8 cellular contexts compared by ENCODE assay signal in the genomic region with DNA sequence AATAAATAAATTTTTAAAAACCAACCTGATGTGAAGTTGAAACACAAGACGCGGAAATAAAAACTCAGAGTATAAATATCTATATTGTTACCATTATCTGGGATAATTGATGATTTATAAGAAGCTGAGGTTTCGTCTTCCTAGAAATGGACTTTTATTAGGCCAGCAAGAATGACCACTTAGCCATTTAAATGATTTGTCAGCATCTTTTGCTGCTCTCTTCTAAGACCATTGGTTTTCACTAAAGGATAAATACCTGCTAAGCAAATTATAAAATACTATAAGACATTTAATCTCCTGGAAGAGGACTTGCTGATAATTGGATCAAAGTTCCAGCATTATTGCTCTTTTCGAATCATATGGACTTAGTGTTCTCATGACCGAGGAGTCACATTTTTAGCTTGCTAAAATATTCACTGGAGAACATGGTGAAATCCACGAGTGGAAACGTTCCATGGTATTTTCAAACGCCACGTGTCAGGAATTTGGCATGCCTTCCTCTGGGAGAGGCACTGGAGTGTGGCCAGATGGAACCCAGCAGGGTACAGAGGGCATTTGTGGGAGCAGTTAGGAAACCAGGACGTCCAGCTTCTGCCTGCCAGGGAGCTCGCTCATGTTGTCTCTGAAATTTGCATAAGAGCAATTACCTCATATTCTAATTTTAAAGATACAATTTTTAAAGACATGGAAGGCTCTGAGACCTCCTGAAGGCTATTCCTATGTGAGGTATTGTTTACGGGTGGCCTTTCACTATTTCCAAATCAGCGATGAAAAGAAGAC. TPM values are rescaled to one million over a fixed set of nuclear protein-coding genes. Genes with fewer than 3 reads are reported as not detected.
A peak's percentile ranks its signal among the peaks of the same experiment; 100 is the strongest.
DNase-seq lines count a peak whose midpoint lies in the region; ATAC-seq and TF ChIP-seq lines count a peak whose summit lies in the region.

No MANE protein-coding gene starts in this region.

- H3K23ac ChIP-seq in trophoblast cell (ENCODE audit: low read length) = no peak overlapping the region

- H3K27me3 ChIP-seq in upper lobe of right lung (no peaks in the 10 kb centered on the region), trophoblast cell (ENCODE audit: insufficient read depth, low read length) (no peaks in the 10 kb centered on the region)

- H2AFZ ChIP-seq in trophoblast cell (ENCODE audit: insufficient read depth, low read length, poor library complexity) = no peak overlapping the region

- H3K27me3 Mint-ChIP-seq in activated T-cell treated with anti-CD3 and anti-CD28 coated beads, Interleukin-2, amount 50 U/mL, for 72 hours (ENCODE audit: low read depth) = no peaks in the 10 kb centered on the region
- H3K27me3 Mint-ChIP-seq in memory B cell = no peaks in the 10 kb centered on the region

- H3K9ac ChIP-seq in trophoblast cell (ENCODE audit: low read length) = no peak overlapping the region

- H2BK12ac ChIP-seq in trophoblast cell (ENCODE audit: low read length) = no peak overlapping the region

- no peak for DNase-seq in activated T-cell treated with anti-CD3 and anti-CD28 coated beads, Interleukin-2, amount 50 U/mL, for 72 hours
- no peak for DNase-seq in activated T-cell treated with anti-CD3 and anti-CD28 coated beads, Interleukin-2, amount 50 U/mL, for 1 hour
- DNase-seq in cerebellum (ENCODE audit: low spot score) (peak; percentile 69), memory B cell (ENCODE audit: low spot score in 2 of 2) (no peak), upper lobe of right lung (peak; percentile 70), erythroblast (lab: John Stamatoyannopoulos, UW) (no peak), trophoblast cell (no peak)

- no peak overlapping the region for H3K14ac ChIP-seq in trophoblast cell (ENCODE audit: low read length)

- peaks cover 6 to 14% of the 10 kb centered on the region in 2 donors for H3K36me3 Mint-ChIP-seq in activated T-cell treated with anti-CD3 and anti-CD28 coated beads, Interleukin-2, amount 50 U/mL, for 72 hours (ENCODE audit: insufficient read depth in 2 of 2)
- peaks cover 10% of the 10 kb centered on the region for H3K36me3 Mint-ChIP-seq in memory B cell

- no peaks in the 10 kb centered on the region for H3K79me1 ChIP-seq in trophoblast cell (ENCODE audit: low read length)

- H3K4me1 Mint-ChIP-seq in activated T-cell treated with anti-CD3 and anti-CD28 coated beads, Interleukin-2, amount 50 U/mL, for 72 hours (ENCODE audit: low read depth) = peaks cover 84% of the 10 kb centered on the region
- peaks cover 42% of the 10 kb centered on the region for H3K4me1 Mint-ChIP-seq in memory B cell

- no peak overlapping the region for H4K91ac ChIP-seq in trophoblast cell (ENCODE audit: low read depth, low read length)

- H3K18ac ChIP-seq in trophoblast cell (ENCODE audit: low read length) = no peak overlapping the region

- peaks cover 3% of the 10 kb centered on the region for H3K36me3 ChIP-seq in upper lobe of right lung
- H3K36me3 ChIP-seq in trophoblast cell (ENCODE audit: control insufficient read depth in 1 of 2, insufficient read depth in 2 of 2, low read length in 2 of 2) = peaks cover 0 to 6% of the 10 kb centered on the region in 2 experiments

- no peak for TF ChIP-seq CTCF in upper lobe of right lung (IDR thresholded peaks at IDR 0.05)

- H3K4me2 ChIP-seq in trophoblast cell (ENCODE audit: low read length) = no peak overlapping the region

- H3K4me3 ChIP-seq in upper lobe of right lung (no peak overlapping the region), trophoblast cell (ENCODE audit: low read depth, low read length) (no peak overlapping the region)

- no peak overlapping the region for H2BK5ac ChIP-seq in trophoblast cell (ENCODE audit: low read depth, low read length, poor library complexity)

- H3K9me3 Mint-ChIP-seq in activated T-cell treated with anti-CD3 and anti-CD28 coated beads, Interleukin-2, amount 50 U/mL, for 72 hours = no peaks in the 10 kb centered on the region
- no peaks in the 10 kb centered on the region for H3K9me3 Mint-ChIP-seq in memory B cell

- intact Hi-C loops in upper lobe of right lung (cut with DNase I) = no loop called here

- H4K12ac ChIP-seq in trophoblast cell (ENCODE audit: low read depth, low read length) = no peak overlapping the region

- no peaks in the 10 kb centered on the region for H3K79me2 ChIP-seq in trophoblast cell (ENCODE audit: control insufficient read depth, insufficient read depth, low read length, poor library complexity)

- no peak for TF ChIP-seq POLR2A in erythroblast (IDR thresholded peaks at IDR 0.05; ENCODE audit: low read length)

- peak overlapping the region; percentile 98 for H3K27ac Mint-ChIP-seq in activated T-cell treated with anti-CD3 and anti-CD28 coated beads, Interleukin-2, amount 50 U/mL, for 72 hours
- H3K27ac Mint-ChIP-seq in memory B cell = peak overlapping the region; percentile 75

- no peak overlapping the region for H3K4ac ChIP-seq in trophoblast cell (ENCODE audit: low read depth, low read length)

- H3K4me1 ChIP-seq in upper lobe of right lung (peaks cover 25% of the 10 kb centered on the region), trophoblast cell (ENCODE audit: control insufficient read depth in 1 of 2, insufficient read depth in 2 of 2, low read length in 2 of 2) (peaks cover 0 to 5% of the 10 kb centered on the region in 2 experiments)

- WGBS in trophoblast cell (ENCODE audit: extremely low coverage, insufficient coverage, insufficient read length) = no CpG with 5 or more reads among the region's 13 CpGs

- ATAC-seq in activated T-cell treated with anti-CD3 and anti-CD28 coated beads, Interleukin-2, amount 50 U/mL, for 72 hours (replicated peaks in 1 of 2) = no peak
- peak; percentile 38 for ATAC-seq in memory B cell (ENCODE audit: low read depth)
- ATAC-seq in upper lobe of right lung = peak; percentile 85
- no peak for ATAC-seq in HG02870 (IDR thresholded peaks at IDR 0.05; ENCODE audit: unreplicated experiment)

- no peak overlapping the region for H2BK120ac ChIP-seq in trophoblast cell (ENCODE audit: insufficient read depth, low read length, poor library complexity)

- no peak overlapping the region for H3K4me3 Mint-ChIP-seq in activated T-cell treated with anti-CD3 and anti-CD28 coated beads, Interleukin-2, amount 50 U/mL, for 72 hours
- peak overlapping the region; percentile 17 for H3K4me3 Mint-ChIP-seq in memory B cell

- H4K8ac ChIP-seq in trophoblast cell (ENCODE audit: low read depth, low read length) = no peak overlapping the region

- H3K9me3 ChIP-seq in upper lobe of right lung (no peaks in the 10 kb centered on the region), trophoblast cell (ENCODE audit: insufficient read depth, low read depth, low read length) (no peaks in the 10 kb centered on the region)

- peak overlapping the region; percentile 34 for H3K27ac ChIP-seq in upper lobe of right lung
- no peak overlapping the region for H3K27ac ChIP-seq in trophoblast cell (ENCODE audit: low read depth, low read length)

- no peak overlapping the region for H2AK5ac ChIP-seq in trophoblast cell (ENCODE audit: low read length)

RNA-seq across cellular contexts. Expression of gene TNFAIP8, which starts 43.1 kb away (rescaled TPM):
- total RNA-seq in activated T-cell treated with anti-CD3 and anti-CD28 coated beads, Interleukin-2, amount 50 U/mL, for 72 hours = 100 to 1,000 TPM; 117 to 137 TPM
- total RNA-seq in cerebellum (8.6 TPM), upper lobe of right lung (22.4 TPM)
- polyA plus RNA-seq in trophoblast cell (2013) = 58.8 and 59.8 TPM in 2 replicates

RNA-seq across cellular contexts. Expression of gene HSD17B4, which starts 53.4 kb away (rescaled TPM):
- 10 to 100 TPM; 63.1 to 90.6 TPM for total RNA-seq in activated T-cell treated with anti-CD3 and anti-CD28 coated beads, Interleukin-2, amount 50 U/mL, for 72 hours
- total RNA-seq in cerebellum = 149 TPM
- 335 TPM for total RNA-seq in upper lobe of right lung
- 119 and 125 TPM in 2 replicates for polyA plus RNA-seq in trophoblast cell (2013)

Comparison
In these comparisons a context has a peak if more than half of its experiments do, and no peak if none do; other contexts are left out.
1. ATAC-seq: peak in memory B cell (single experiment) and upper lobe of right lung (single experiment); none in activated T-cell treated with anti-CD3 and anti-CD28 coated beads, Interleukin-2, amount 50 U/mL, for 72 hours (0 of 2) and HG02870 (single experiment).
2. DNase-seq: peak in cerebellum (single experiment) and upper lobe of right lung (single experiment); none in activated T-cell treated with anti-CD3 and anti-CD28 coated beads, Interleukin-2, amount 50 U/mL, for 72 hours (0 of 2), activated T-cell treated with anti-CD3 and anti-CD28 coated beads, Interleukin-2, amount 50 U/mL, for 1 hour (single experiment), memory B cell (0 of 2), erythroblast (0 of 2) and trophoblast cell (0 of 2).